ENCODE assay signal across 14 cellular contexts in genomic region chr3:66836363-66837152, GRCh38.
DNase-seq lines count a peak whose midpoint lies in the region; TF ChIP-seq lines count a peak whose summit lies in the region.
"Had no signal": no experiment of that assay in that cellular context is flagged by ENCODE, and none has a peak within 500 bp of the region (broad histone marks: within the 10 kb centered on the region; RNA-seq: fewer than 3 reads in every experiment).

No MANE protein-coding gene starts in this region.

- H3K9me2 ChIP-seq in OCI-LY7 (ENCODE audit: insufficient read depth, low read length): no peaks in the 10 kb centered on the region

- no peaks in the 10 kb centered on the region for H3K9me3 Mint-ChIP-seq in progenitor cell of endocrine pancreas (ENCODE audit: low read depth)
- H3K9me3 Mint-ChIP-seq in CD8-positive, alpha-beta memory T cell: no peaks in the 10 kb centered on the region
- H3K9me3 Mint-ChIP-seq: activated CD4-positive, alpha-beta T cell treated with anti-CD3 and anti-CD28 coated beads, Interleukin-2, amount 10 ng/mL, durations not matched to agents 24 days and 14 days; activated naive CD4-positive, alpha-beta T cell treated with anti-CD3 and anti-CD28 coated beads for 36 hours had no signal

- H3K4me2 ChIP-seq in OCI-LY7 (ENCODE audit: low read length): no peak overlapping the region

- POLR2A ChIA-PET in OCI-LY7 (lab: Charles Lee): no interaction called here
- POLR2A ChIA-PET in CD8-positive, alpha-beta memory T cell (lab: Charles Lee): no interaction called here

- DNase-seq in NCI-H2171 treated with DMSO at 0.1 percent for 48 hours (lab: John Stamatoyannopoulos, UW): peak; percentile 3
- DNase-seq in NCI-H2171 (lab: John Stamatoyannopoulos, UW): no peak
- no peak for DNase-seq in OCI-LY7 (ENCODE audit: low spot score)
- DNase-seq in fibroblast of pulmonary artery (ENCODE audit: low read depth): peak; percentile 11
- no peak for DNase-seq in progenitor cell of endocrine pancreas (ENCODE audit: low spot score, unreplicated experiment)
- no peak for DNase-seq in mucosa of gallbladder (ENCODE audit: low spot score)
- DNase-seq in CD8-positive, alpha-beta memory T cell: no peak
- DNase-seq in NCI-H1092 (lab: John Stamatoyannopoulos, UW): no peak
- DNase-seq: activated CD4-positive, alpha-beta T cell treated with anti-CD3 and anti-CD28 coated beads, Interleukin-2, amount 10 ng/mL, durations not matched to agents 24 days and 14 days; activated naive CD4-positive, alpha-beta T cell treated with anti-CD3 and anti-CD28 coated beads for 36 hours; effector CD4-positive, alpha-beta T cell; NCI-H1694 treated with DMSO at 0.1 percent for 48 hours; stimulated activated CD4-positive, alpha-beta T cell treated with anti-CD3 and anti-CD28 coated beads, Interleukin-4, amount 100 ng/mL, for 4 hours had no signal

- H3K27me3 ChIP-seq in CD8-positive, alpha-beta memory T cell (ENCODE audit: insufficient read depth, low read length, poor library complexity, severe bottlenecking): no peaks in the 10 kb centered on the region

- no peaks in the 10 kb centered on the region for H3K36me3 Mint-ChIP-seq in progenitor cell of endocrine pancreas (ENCODE audit: insufficient read depth)
- H3K36me3 Mint-ChIP-seq in CD8-positive, alpha-beta memory T cell: peaks cover 0 to 3% (median 0%) of the 10 kb centered on the region in 3 donors

- H4K20me1 ChIP-seq in OCI-LY7 (ENCODE audit: insufficient read depth, low read length): no peaks in the 10 kb centered on the region

- BruUV-seq in OCI-LY7 (replicated peaks; lab: Mats Ljungman, UMichigan): no TSS peak

- intact Hi-C loops in OCI-LY7 (cut with micrococcal nuclease; ENCODE audit: unreplicated experiment): no loop called here

- H3K36me3 ChIP-seq in OCI-LY7 (ENCODE audit: insufficient read depth, low read length): no peaks in the 10 kb centered on the region
- no peaks in the 10 kb centered on the region for H3K36me3 ChIP-seq in CD8-positive, alpha-beta memory T cell (ENCODE audit: insufficient read depth, low read length)

- TF ChIP-seq CTCF in OCI-LY7 (conservative IDR thresholded peaks at IDR 0.05; ENCODE audit: low read length) (peak; percentile 77), fibroblast of pulmonary artery (IDR thresholded peaks at IDR 0.05; ENCODE audit: low read length, missing control alignments) (no peak), progenitor cell of endocrine pancreas (IDR thresholded peaks at IDR 0.05; ENCODE audit: unreplicated experiment) (peak; percentile 34)

- no peak overlapping the region for H3K4me3 Mint-ChIP-seq in progenitor cell of endocrine pancreas (ENCODE audit: low read depth)
- H3K4me3 Mint-ChIP-seq in CD8-positive, alpha-beta memory T cell: no peak overlapping the region
- H3K4me3 Mint-ChIP-seq: activated CD4-positive, alpha-beta T cell treated with anti-CD3 and anti-CD28 coated beads, Interleukin-2, amount 10 ng/mL, durations not matched to agents 24 days and 14 days; activated naive CD4-positive, alpha-beta T cell treated with anti-CD3 and anti-CD28 coated beads for 36 hours had no signal

- H3K27ac Mint-ChIP-seq in progenitor cell of endocrine pancreas: no peak overlapping the region
- H3K27ac Mint-ChIP-seq in CD8-positive, alpha-beta memory T cell: no peak overlapping the region
- H3K27ac Mint-ChIP-seq: activated CD4-positive, alpha-beta T cell treated with anti-CD3 and anti-CD28 coated beads, Interleukin-2, amount 10 ng/mL, durations not matched to agents 24 days and 14 days; activated naive CD4-positive, alpha-beta T cell treated with anti-CD3 and anti-CD28 coated beads for 36 hours had no signal

- H3K27me3 Mint-ChIP-seq in progenitor cell of endocrine pancreas: no peaks in the 10 kb centered on the region
- H3K27me3 Mint-ChIP-seq in CD8-positive, alpha-beta memory T cell: peaks cover 6 to 21% of the 10 kb centered on the region in 2 donors

- H3K4me3 ChIP-seq in OCI-LY7 (ENCODE audit: low read depth, low read length, poor library complexity, severe bottlenecking): no peak overlapping the region
- H3K4me3 ChIP-seq in fibroblast of pulmonary artery (replicated peaks; ENCODE audit: low read depth, low read length): no peak overlapping the region
- H3K4me3 ChIP-seq in CD8-positive, alpha-beta memory T cell (ENCODE audit: low read length): no peak overlapping the region

- H3K9me3 ChIP-seq in OCI-LY7 (ENCODE audit: low read length): no peaks in the 10 kb centered on the region
- no peaks in the 10 kb centered on the region for H3K9me3 ChIP-seq in CD8-positive, alpha-beta memory T cell (ENCODE audit: low read length)

- peaks cover 5% of the 10 kb centered on the region for H3K4me1 Mint-ChIP-seq in progenitor cell of endocrine pancreas (ENCODE audit: low read depth)
- no peaks in the 10 kb centered on the region for H3K4me1 Mint-ChIP-seq in CD8-positive, alpha-beta memory T cell
- H3K4me1 Mint-ChIP-seq: activated CD4-positive, alpha-beta T cell treated with anti-CD3 and anti-CD28 coated beads, Interleukin-2, amount 10 ng/mL, durations not matched to agents 24 days and 14 days had no signal

- H2AFZ ChIP-seq in OCI-LY7 (ENCODE audit: low read length): no peak overlapping the region
- H2AFZ ChIP-seq: parathyroid adenoma had no signal

- H3K27ac ChIP-seq in OCI-LY7 (ENCODE audit: low read depth, low read length, poor library complexity, severe bottlenecking): no peak overlapping the region
- no peak overlapping the region for H3K27ac ChIP-seq in CD8-positive, alpha-beta memory T cell (ENCODE audit: low read depth, low read length)
- H3K27ac ChIP-seq: parathyroid adenoma had no signal

- CTCF ChIA-PET in OCI-LY7 (lab: Charles Lee; ENCODE audit: unreplicated experiment): no interaction called here
- CTCF ChIA-PET in CD8-positive, alpha-beta memory T cell (lab: Charles Lee): no interaction called here

- no peaks in the 10 kb centered on the region for H3K4me1 ChIP-seq in OCI-LY7 (ENCODE audit: insufficient read depth, low read length, poor library complexity, severe bottlenecking)
- H3K4me1 ChIP-seq in CD8-positive, alpha-beta memory T cell (ENCODE audit: insufficient read depth, low read length): no peaks in the 10 kb centered on the region
- H3K4me1 ChIP-seq: parathyroid adenoma had no signal

- H3K79me2 ChIP-seq in OCI-LY7 (ENCODE audit: insufficient read depth, low read depth, low read length): no peaks in the 10 kb centered on the region
- H3K79me2 ChIP-seq: parathyroid adenoma had no signal

Comparison
In these comparisons a context has a peak if more than half of its experiments do, and no peak if none do; other contexts are left out.
1. DNase-seq: peak in NCI-H2171 treated with DMSO at 0.1 percent for 48 hours (single experiment) and fibroblast of pulmonary artery (single experiment); none in NCI-H2171 (single experiment), OCI-LY7 (single experiment), progenitor cell of endocrine pancreas (single experiment), mucosa of gallbladder (single experiment), CD8-positive, alpha-beta memory T cell (0 of 5) and NCI-H1092 (single experiment).